ENCODE assay signal across 23 cellular contexts in the genomic region with DNA sequence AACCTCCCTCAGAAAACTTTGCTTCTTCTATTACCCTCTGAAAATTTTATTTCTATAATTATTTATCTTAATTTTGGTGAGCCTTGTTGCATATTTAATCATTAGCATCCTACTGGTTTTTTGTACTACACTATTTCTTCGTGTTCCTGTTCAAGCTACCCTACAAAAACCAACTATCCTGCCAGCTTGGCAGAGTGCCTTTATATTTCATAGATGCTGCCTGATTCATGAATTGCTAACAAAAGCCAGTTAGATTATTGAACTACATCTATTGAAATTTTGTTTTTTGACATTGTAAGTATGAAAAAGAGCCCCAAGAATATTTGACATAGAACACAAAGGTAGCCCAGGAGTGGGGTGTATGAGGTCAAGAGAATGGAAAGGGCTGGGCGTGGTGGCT.
"Had no signal": no experiment of that assay in that cellular context is flagged by ENCODE, and none has a peak within 500 bp of the region (broad histone marks: within the 10 kb centered on the region; RNA-seq: fewer than 3 reads in every experiment).

No MANE protein-coding gene starts in this region.

- H3K27me3 ChIP-seq: ascending aorta, body of pancreas had no signal

- H2AFZ ChIP-seq: PC-9 had no signal

- H3K9me3 ChIP-seq: ascending aorta, body of pancreas had no signal

- H3K4me1 ChIP-seq: ascending aorta, body of pancreas had no signal

- H3K27ac ChIP-seq: ascending aorta, body of pancreas, PC-9 had no signal

- ATAC-seq: activated naive CD4-positive, alpha-beta T cell treated with anti-CD3 and anti-CD28 coated beads, Interleukin-2, amount 50 U/mL, for 72 hours; activated naive CD8-positive, alpha-beta T cell treated with anti-CD3 and anti-CD28 coated beads, Interleukin-2, amount 50 U/mL, for 24 hours; body of pancreas; T-helper 17 cell had no signal

- H3K4me3 ChIP-seq: ascending aorta, body of pancreas, PC-9 had no signal

- DNase-seq: activated CD4-positive, alpha-beta memory T cell treated with anti-CD3 and anti-CD28 coated beads, Interleukin-2, amount 10 ng/mL, durations not matched to agents 7 days and 5 days; activated CD4-positive, alpha-beta T cell treated with anti-CD3 and anti-CD28 coated beads, Interleukin-2, amount 10 ng/mL, durations not matched to agents 7 days and 5 days; activated CD4-positive, CD25-positive, alpha-beta regulatory T cell; activated CD8-positive, alpha-beta memory T cell treated with anti-CD3 and anti-CD28 coated beads, Interleukin-2, amount 50 U/mL, for 4 hours; activated effector memory CD4-positive, alpha-beta T cell treated with Interleukin-2 at 50 U/mL for 16 hours; activated naive CD4-positive, alpha-beta T cell; activated naive CD8-positive, alpha-beta T cell treated with anti-CD3 and anti-CD28 coated beads, Interleukin-2, amount 50 U/mL, for 24 hours; activated T-cell treated with anti-CD3 and anti-CD28 coated beads, Interleukin-2, amount 50 U/mL, for 1 hour; amniotic stem cell; central memory CD4-positive, alpha-beta T cell; NCI-H1105; NCI-H1436; NCI-H1694 treated with DMSO at 0.1 percent for 48 hours; NCI-H2029 treated with DMSO at 0.1 percent for 48 hours; NCI-H446; NCI-H524; PC-9; SHP77 treated with DMSO at 0.1 percent for 48 hours; T-helper 17 cell; T-helper 9 cell had no signal

- H3K4me2 ChIP-seq: PC-9 had no signal

- H3K36me3 ChIP-seq: ascending aorta had no signal
